In genomic region chr1:235138821-235139220, GRCh38 we compare ENCODE assay signal across 16 cellular contexts. TPM values are rescaled to one million over a fixed set of nuclear protein-coding genes. Genes with fewer than 3 reads are reported as not detected.
DNase-seq lines count a peak whose midpoint lies in the region; ATAC-seq and TF ChIP-seq lines count a peak whose summit lies in the region.
"Had no signal": no experiment of that assay in that cellular context is flagged by ENCODE, and none has a peak within 500 bp of the region (broad histone marks: within the 10 kb centered on the region; RNA-seq: fewer than 3 reads in every experiment).

No MANE protein-coding gene starts in this region.

- in situ Hi-C loops in GM13976 (cut with MboI; ENCODE audit: low sequenced_read_pairs, unreplicated experiment), result no loop called here

- CTCF ChIA-PET in activated naive CD4-positive, alpha-beta T cell treated with anti-CD3 and anti-CD28 coated beads, Interleukin-2, amount 10 ng/mL, durations not matched to agents 7 days and 5 days (lab: Charles Lee), result no interaction called here

- no peak for ATAC-seq in stimulated activated naive B cell treated with anti-CD40 and anti-IgM and Interleukin-4, amounts not matched to agents 10 μg/mL and 1 μg/mL and 100 μg/mL, for 72 hours (replicated peaks)
- ATAC-seq in GM21717 (IDR thresholded peaks at IDR 0.05; ENCODE audit: unreplicated experiment), result no peak
- ATAC-seq: HCT116 had no signal

- no peak overlapping the region for H3K4me3 Mint-ChIP-seq in activated naive CD4-positive, alpha-beta T cell treated with anti-CD3 and anti-CD28 coated beads, Interleukin-2, amount 10 ng/mL, durations not matched to agents 7 days and 5 days
- no peak overlapping the region for H3K4me3 Mint-ChIP-seq in T-helper 2 cell treated with Interferon-gamma antibody and Interleukin-4, amounts not matched to agents 5 μg/mL and 100 μg/mL, for 36 hours
- H3K4me3 Mint-ChIP-seq in activated naive CD8-positive, alpha-beta T cell treated with anti-CD3 and anti-CD28 coated beads for 36 hours, result no peak overlapping the region
- H3K4me3 Mint-ChIP-seq in stimulated activated naive B cell treated with anti-CD40 and anti-IgM and Interleukin-4, amounts not matched to agents 10 μg/mL and 1 μg/mL and 100 μg/mL, for 72 hours, result no peak overlapping the region

- H3K27me3 Mint-ChIP-seq in activated naive CD4-positive, alpha-beta T cell treated with anti-CD3 and anti-CD28 coated beads, Interleukin-2, amount 10 ng/mL, durations not matched to agents 7 days and 5 days, result no peaks in the 10 kb centered on the region
- no peaks in the 10 kb centered on the region for H3K27me3 Mint-ChIP-seq in T-helper 2 cell treated with Interferon-gamma antibody and Interleukin-4, amounts not matched to agents 5 μg/mL and 100 μg/mL, for 36 hours (ENCODE audit: low read depth)
- H3K27me3 Mint-ChIP-seq in activated naive CD8-positive, alpha-beta T cell treated with anti-CD3 and anti-CD28 coated beads for 36 hours, result no peaks in the 10 kb centered on the region
- H3K27me3 Mint-ChIP-seq in stimulated activated naive B cell treated with anti-CD40 and anti-IgM and Interleukin-4, amounts not matched to agents 10 μg/mL and 1 μg/mL and 100 μg/mL, for 72 hours, result no peaks in the 10 kb centered on the region

- no peaks in the 10 kb centered on the region for H3K4me1 Mint-ChIP-seq in activated naive CD4-positive, alpha-beta T cell treated with anti-CD3 and anti-CD28 coated beads, Interleukin-2, amount 10 ng/mL, durations not matched to agents 7 days and 5 days
- H3K4me1 Mint-ChIP-seq in T-helper 2 cell treated with Interferon-gamma antibody and Interleukin-4, amounts not matched to agents 5 μg/mL and 100 μg/mL, for 36 hours (ENCODE audit: low read depth), result peaks cover 5% of the 10 kb centered on the region
- H3K4me1 Mint-ChIP-seq in activated naive CD8-positive, alpha-beta T cell treated with anti-CD3 and anti-CD28 coated beads for 36 hours, result peaks cover 14% of the 10 kb centered on the region
- H3K4me1 Mint-ChIP-seq in stimulated activated naive B cell treated with anti-CD40 and anti-IgM and Interleukin-4, amounts not matched to agents 10 μg/mL and 1 μg/mL and 100 μg/mL, for 72 hours, result peaks cover 5 to 14% of the 10 kb centered on the region in 2 donors

- peaks cover 70% of the 10 kb centered on the region for H3K36me3 Mint-ChIP-seq in activated naive CD4-positive, alpha-beta T cell treated with anti-CD3 and anti-CD28 coated beads, Interleukin-2, amount 10 ng/mL, durations not matched to agents 7 days and 5 days
- H3K36me3 Mint-ChIP-seq in T-helper 2 cell treated with Interferon-gamma antibody and Interleukin-4, amounts not matched to agents 5 μg/mL and 100 μg/mL, for 36 hours (ENCODE audit: low read depth), result peaks cover 73% of the 10 kb centered on the region
- peaks cover 54% of the 10 kb centered on the region for H3K36me3 Mint-ChIP-seq in activated naive CD8-positive, alpha-beta T cell treated with anti-CD3 and anti-CD28 coated beads for 36 hours
- peaks cover 56 to 69% of the 10 kb centered on the region in 2 donors for H3K36me3 Mint-ChIP-seq in stimulated activated naive B cell treated with anti-CD40 and anti-IgM and Interleukin-4, amounts not matched to agents 10 μg/mL and 1 μg/mL and 100 μg/mL, for 72 hours

- no peak for TF ChIP-seq CTCF in GM13976 (IDR thresholded peaks at IDR 0.05; ENCODE audit: borderline replicate concordance, control extremely low read depth, extremely low read depth, insufficient read depth, missing control alignments)

- no peak overlapping the region for H3K27ac Mint-ChIP-seq in activated naive CD4-positive, alpha-beta T cell treated with anti-CD3 and anti-CD28 coated beads, Interleukin-2, amount 10 ng/mL, durations not matched to agents 7 days and 5 days
- H3K27ac Mint-ChIP-seq in T-helper 2 cell treated with Interferon-gamma antibody and Interleukin-4, amounts not matched to agents 5 μg/mL and 100 μg/mL, for 36 hours, result peak overlapping the region; percentile 1
- H3K27ac Mint-ChIP-seq in activated naive CD8-positive, alpha-beta T cell treated with anti-CD3 and anti-CD28 coated beads for 36 hours, result peak overlapping the region; percentile 67
- peak overlapping the region; percentile 63 for H3K27ac Mint-ChIP-seq in stimulated activated naive B cell treated with anti-CD40 and anti-IgM and Interleukin-4, amounts not matched to agents 10 μg/mL and 1 μg/mL and 100 μg/mL, for 72 hours

- no peaks in the 10 kb centered on the region for H3K9me3 Mint-ChIP-seq in activated naive CD4-positive, alpha-beta T cell treated with anti-CD3 and anti-CD28 coated beads, Interleukin-2, amount 10 ng/mL, durations not matched to agents 7 days and 5 days
- no peaks in the 10 kb centered on the region for H3K9me3 Mint-ChIP-seq in T-helper 2 cell treated with Interferon-gamma antibody and Interleukin-4, amounts not matched to agents 5 μg/mL and 100 μg/mL, for 36 hours
- no peaks in the 10 kb centered on the region for H3K9me3 Mint-ChIP-seq in activated naive CD8-positive, alpha-beta T cell treated with anti-CD3 and anti-CD28 coated beads for 36 hours
- no peaks in the 10 kb centered on the region for H3K9me3 Mint-ChIP-seq in stimulated activated naive B cell treated with anti-CD40 and anti-IgM and Interleukin-4, amounts not matched to agents 10 μg/mL and 1 μg/mL and 100 μg/mL, for 72 hours

- DNase-seq in activated naive CD4-positive, alpha-beta T cell treated with Interleukin-2 at 50 U/mL for 16 hours, result peak; percentile 30
- DNase-seq in activated naive CD4-positive, alpha-beta T cell treated with anti-CD3 and anti-CD28 coated beads, Interleukin-2, amount 10 ng/mL, durations not matched to agents 7 days and 5 days, result no peak
- DNase-seq in T-helper 2 cell treated with Interferon-gamma antibody and Interleukin-4, amounts not matched to agents 5 μg/mL and 100 μg/mL, for 36 hours (ENCODE audit: low spot score), result peak; percentile 50
- peak; percentile 25 for DNase-seq in activated naive CD8-positive, alpha-beta T cell treated with anti-CD3 and anti-CD28 coated beads for 36 hours
- no peak for DNase-seq in stimulated activated naive B cell treated with anti-CD40 and anti-IgM and Interleukin-4, amounts not matched to agents 10 μg/mL and 1 μg/mL and 100 μg/mL, for 72 hours
- no peak for DNase-seq in GM13976 (ENCODE audit: low spot score)
- DNase-seq: cerebellar nuclear complex, COR-L47, hippocampal formation, KG1, kidney, NCI-H1092, NCI-H526 treated with DMSO at 0.1 percent for 48 hours, retina had no signal

RNA-seq across cellular contexts. Expression of gene TOMM20, which starts 10.2 kb away (rescaled TPM):
- total RNA-seq in activated naive CD8-positive, alpha-beta T cell treated with anti-CD3 and anti-CD28 coated beads for 36 hours, result 100 to 1,000 TPM; 131 to 150 TPM

RNA-seq across cellular contexts. Expression of gene RBM34, which starts 22.2 kb away (rescaled TPM):
- total RNA-seq in activated naive CD8-positive, alpha-beta T cell treated with anti-CD3 and anti-CD28 coated beads for 36 hours, result 100 to 1,000 TPM; 143 to 156 TPM

Comparison
In these comparisons a context has a peak if more than half of its experiments do, and no peak if none do; other contexts are left out.
1. DNase-seq: peak in activated naive CD4-positive, alpha-beta T cell treated with Interleukin-2 at 50 U/mL for 16 hours (single experiment), T-helper 2 cell treated with Interferon-gamma antibody and Interleukin-4, amounts not matched to agents 5 μg/mL and 100 μg/mL, for 36 hours (single experiment) and activated naive CD8-positive, alpha-beta T cell treated with anti-CD3 and anti-CD28 coated beads for 36 hours (single experiment); none in activated naive CD4-positive, alpha-beta T cell treated with anti-CD3 and anti-CD28 coated beads, Interleukin-2, amount 10 ng/mL, durations not matched to agents 7 days and 5 days (single experiment), stimulated activated naive B cell treated with anti-CD40 and anti-IgM and Interleukin-4, amounts not matched to agents 10 μg/mL and 1 μg/mL and 100 μg/mL, for 72 hours (single experiment) and GM13976 (single experiment).